21 cellular contexts compared by ENCODE assay signal in genomic region chr6:164502838-164503237, GRCh38.
A peak's percentile ranks its signal among the peaks of the same experiment; 100 is the strongest.
DNase-seq lines count a peak whose midpoint lies in the region; ATAC-seq lines count a peak whose summit lies in the region.
"Had no signal": no experiment of that assay in that cellular context is flagged by ENCODE, and none has a peak within 500 bp of the region (broad histone marks: within the 10 kb centered on the region; RNA-seq: fewer than 3 reads in every experiment).

No MANE protein-coding gene starts in this region.

- H2BK15ac ChIP-seq in neuronal stem cell (ENCODE audit: low read length), result no peak overlapping the region

- no peak overlapping the region for H4K91ac ChIP-seq in neuronal stem cell (ENCODE audit: low read depth, low read length, poor library complexity)

- H4K8ac ChIP-seq in neuronal stem cell (ENCODE audit: low read depth, low read length), result no peak overlapping the region

- no peak overlapping the region for H2BK12ac ChIP-seq in neuronal stem cell (ENCODE audit: low read length)

- H3K4me1 ChIP-seq in neuronal stem cell (ENCODE audit: control insufficient read depth in 2 of 2, insufficient read depth in 1 of 2, low read depth in 1 of 2, low read length in 2 of 2), result peaks cover 0 to 2% of the 10 kb centered on the region in 2 donors

- ATAC-seq in HG03159 (IDR thresholded peaks at IDR 0.05; ENCODE audit: unreplicated experiment) (no peak), left cardiac atrium (no peak)
- ATAC-seq: activated CD8-positive, alpha-beta T cell treated with anti-CD3 and anti-CD28 coated beads for 36 hours; stimulated activated naive CD8-positive, alpha-beta T cell treated with anti-CD3 and anti-CD28 coated beads, Interleukin-15, Interleukin-2, amounts not matched to agents 100 U/mL and 50 U/mL, for 24 hours had no signal

- no CpG with 5 or more reads among the region's 6 CpGs for WGBS in neuronal stem cell (ENCODE audit: extremely low coverage in 2 of 2, insufficient read length in 2 of 2, insufficient replicate concordance in 1 of 2), 2 donors

- DNase-seq in NCI-H2081 (lab: John Stamatoyannopoulos, UW), result peak; percentile 1 to 7
- no peak for DNase-seq in NCI-H2081 treated with DMSO at 0.1 percent for 48 hours (lab: John Stamatoyannopoulos, UW)
- DNase-seq in NCI-H1105 (lab: John Stamatoyannopoulos, UW), result peak; percentile 36
- peak; percentile 21 for DNase-seq in astrocyte of the hippocampus (ENCODE audit: low read depth, low spot score)
- DNase-seq in neuronal stem cell (ENCODE audit: low spot score), result no peak
- DNase-seq in left cardiac atrium, result no peak
- no peak for DNase-seq in NCI-H187 (lab: John Stamatoyannopoulos, UW)
- DNase-seq: activated CD4-positive, CD25-positive, alpha-beta regulatory T cell; activated CD8-positive, alpha-beta T cell treated with anti-CD3 and anti-CD28 coated beads for 36 hours; activated gamma-delta T cell; DMS79; HFFc6; kidney; mammary epithelial cell; NCI-H146; nucleus accumbens; SK-N-SH; stimulated activated CD4-positive, alpha-beta T cell treated with anti-CD3 and anti-CD28 coated beads, Interleukin-12 subunit alpha, Interleukin-12 subunit beta, amount 100 ng/mL, for 4 hours; stimulated activated CD4-positive, alpha-beta T cell treated with anti-CD3 and anti-CD28 coated beads, Interleukin-4, amount 100 ng/mL, for 4 hours; stimulated activated naive CD8-positive, alpha-beta T cell treated with anti-CD3 and anti-CD28 coated beads, Interleukin-15, Interleukin-2, amounts not matched to agents 100 U/mL and 50 U/mL, for 24 hours had no signal

- no peak overlapping the region for H3K18ac ChIP-seq in neuronal stem cell (ENCODE audit: low read length)

- peak overlapping the region; percentile 64 for H2AFZ ChIP-seq in neuronal stem cell (ENCODE audit: low read length)

- H3K79me1 ChIP-seq in neuronal stem cell (ENCODE audit: low read depth, low read length), result no peaks in the 10 kb centered on the region

- H3K4me3 ChIP-seq in neuronal stem cell (ENCODE audit: low read length in 2 of 2), result no peak overlapping the region

- no peak overlapping the region for H2BK120ac ChIP-seq in neuronal stem cell (ENCODE audit: low read depth, low read length)

- no peak overlapping the region for H3K4ac ChIP-seq in neuronal stem cell (ENCODE audit: low read length)

- no peaks in the 10 kb centered on the region for H3K36me3 ChIP-seq in neuronal stem cell (replicated peaks in 1 of 2; ENCODE audit: control insufficient read depth in 2 of 2, insufficient read depth in 2 of 2, low read length in 2 of 2)

- peaks cover 0 to 5% of the 10 kb centered on the region in 2 donors for H3K9me3 ChIP-seq in neuronal stem cell (replicated peaks in 1 of 2; ENCODE audit: control insufficient read depth in 2 of 2, insufficient read depth in 1 of 2, low read depth in 1 of 2, low read length in 2 of 2)
- H3K9me3 ChIP-seq: SK-N-SH had no signal

- intact Hi-C loops in left cardiac atrium (cut with DNase I), result no loop called here

- H3K4me2 ChIP-seq in neuronal stem cell (ENCODE audit: insufficient read depth, low read length, poor library complexity, severe bottlenecking), result no peak overlapping the region
- H3K4me2 ChIP-seq: SK-N-SH had no signal

- no peak overlapping the region for H3K27ac ChIP-seq in neuronal stem cell (replicated peaks; ENCODE audit: low read length)

- no peak overlapping the region for H3K23ac ChIP-seq in neuronal stem cell (ENCODE audit: low read depth, low read length, poor library complexity)

- H2AK5ac ChIP-seq in neuronal stem cell (ENCODE audit: low read depth, low read length), result no peak overlapping the region

- H3K14ac ChIP-seq in neuronal stem cell (ENCODE audit: low read length), result peak overlapping the region; percentile 38

- no peak overlapping the region for H3K9ac ChIP-seq in neuronal stem cell (ENCODE audit: low read depth, low read length, poor library complexity)
- H3K9ac ChIP-seq: SK-N-SH had no signal

- H2BK5ac ChIP-seq in neuronal stem cell (ENCODE audit: low read length), result no peak overlapping the region

- H3K27me3 ChIP-seq in neuronal stem cell (ENCODE audit: control insufficient read depth in 3 of 3, insufficient read depth in 3 of 3, low read depth in 1 of 3, low read length in 3 of 3), result no peaks in the 10 kb centered on the region

Comparison
In these comparisons a context has a peak if more than half of its experiments do, and no peak if none do; other contexts are left out.
1. DNase-seq: peak in NCI-H2081 (2 of 2), NCI-H1105 (single experiment) and astrocyte of the hippocampus (single experiment); none in NCI-H2081 treated with DMSO at 0.1 percent for 48 hours (single experiment), neuronal stem cell (single experiment), left cardiac atrium (single experiment) and NCI-H187 (0 of 2).